10 cellular contexts compared by ENCODE assay signal in the genomic region with DNA sequence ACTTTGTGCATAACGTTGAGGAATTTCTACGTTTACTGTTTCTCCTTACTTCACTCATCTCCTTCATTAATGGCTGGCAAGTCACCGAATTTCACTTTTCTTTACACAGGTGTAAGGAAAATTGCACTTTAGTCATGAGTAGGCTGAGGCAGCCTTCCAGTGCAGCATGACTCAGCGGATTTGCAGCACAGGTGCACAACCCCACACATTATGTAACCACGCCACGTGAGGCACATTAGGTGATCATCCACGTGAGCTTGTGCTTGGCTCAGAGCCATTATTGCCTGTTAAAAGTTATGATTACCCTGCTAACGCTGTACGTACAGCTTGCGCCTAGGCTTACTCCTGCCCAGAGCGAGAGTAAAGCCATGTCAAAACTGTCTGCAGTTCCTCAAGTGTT.
DNase-seq lines count a peak whose midpoint lies in the region; ATAC-seq and TF ChIP-seq lines count a peak whose summit lies in the region.
"Had no signal": no experiment of that assay in that cellular context is flagged by ENCODE, and none has a peak within 500 bp of the region (broad histone marks: within the 10 kb centered on the region; RNA-seq: fewer than 3 reads in every experiment).

No MANE protein-coding gene starts in this region.

- H3K36me3 ChIP-seq in breast epithelium (no peaks in the 10 kb centered on the region), hepatocyte (replicated peaks; ENCODE audit: insufficient read depth, low read depth) (no peaks in the 10 kb centered on the region), smooth muscle cell (ENCODE audit: low read depth) (no peaks in the 10 kb centered on the region)

- H2AFZ ChIP-seq in hepatocyte (no peak overlapping the region), smooth muscle cell (ENCODE audit: low read depth) (no peak overlapping the region)

- H3K4me1 ChIP-seq in breast epithelium, result no peaks in the 10 kb centered on the region
- peaks cover 3% of the 10 kb centered on the region for H3K4me1 ChIP-seq in hepatocyte (ENCODE audit: insufficient read depth)
- H3K4me1 ChIP-seq in smooth muscle cell (ENCODE audit: low read depth), result no peaks in the 10 kb centered on the region

- H3K79me2 ChIP-seq in hepatocyte (no peaks in the 10 kb centered on the region), smooth muscle cell (ENCODE audit: low read depth) (no peaks in the 10 kb centered on the region)

- H3K9me2 ChIP-seq in hepatocyte (replicated peaks; ENCODE audit: insufficient read depth), result no peaks in the 10 kb centered on the region

- CTCF ChIA-PET in MCF 10A (lab: Yijun Ruan, JAX), result interaction anchor here (1.2 kb wide), 1 partner anchor 160 kb away, joined by 4 read pairs; no protein-coding TSS in a partner anchor

- H3K9ac ChIP-seq in smooth muscle cell (ENCODE audit: low read depth), result no peak overlapping the region

- in situ Hi-C loops in GM13976 (cut with MboI; ENCODE audit: low sequenced_read_pairs, unreplicated experiment), result no loop called here

- POLR2A ChIA-PET in MCF 10A (lab: Yijun Ruan, JAX), result interaction anchor here (0.6 to 0.7 kb wide), 2 partner anchors 8 to 1005 kb away, joined by 3 read pairs; no protein-coding TSS in a partner anchor

- WGBS in hepatocyte (ENCODE audit: low lambda C conversion rate, missing lambda C conversion rate), result 83% methylated on average over 11 of the region's 11 CpGs
- WGBS in smooth muscle cell (ENCODE audit: low lambda C conversion rate), result 92% methylated on average over 11 of the region's 11 CpGs

- H3F3A ChIP-seq in smooth muscle cell (ENCODE audit: low read depth), result no peaks in the 10 kb centered on the region

- no peaks in the 10 kb centered on the region for H3K27me3 Mint-ChIP-seq in MCF 10A (ENCODE audit: insufficient read depth, unreplicated experiment)

- H3K9me3 ChIP-seq in breast epithelium (no peaks in the 10 kb centered on the region), hepatocyte (ENCODE audit: low read depth) (no peaks in the 10 kb centered on the region), smooth muscle cell (replicated peaks; ENCODE audit: low read depth) (no peaks in the 10 kb centered on the region)

- DNase-seq in MCF 10A (ENCODE audit: unreplicated experiment) (peak; percentile 74), breast epithelium (ENCODE audit: low spot score in 2 of 2) (no peak), NCI-H748 (lab: John Stamatoyannopoulos, UW; ENCODE audit: unreplicated experiment) (peak; percentile 99), hepatocyte (ENCODE audit: low spot score) (peak; percentile 69), GM13976 (ENCODE audit: low spot score) (no peak), smooth muscle cell (lab: John Stamatoyannopoulos, UW; ENCODE audit: unreplicated experiment) (no peak)
- no peak for DNase-seq in activated CD8-positive, alpha-beta memory T cell treated with anti-CD3 and anti-CD28 coated beads, Interleukin-2, amount 50 U/mL, for 48 hours
- DNase-seq: EL had no signal

- H3K4me3 Mint-ChIP-seq in MCF 10A (ENCODE audit: unreplicated experiment), result no peak overlapping the region
- H3K4me3 Mint-ChIP-seq: mesothelial cell of epicardium had no signal

- TF ChIP-seq CTCF in MCF 10A (IDR thresholded peaks at IDR 0.05; ENCODE audit: unreplicated experiment) (no peak), breast epithelium (IDR thresholded peaks at IDR 0.05) (no peak), hepatocyte (IDR thresholded peaks at IDR 0.05; ENCODE audit: poor library complexity) (no peak), GM13976 (IDR thresholded peaks at IDR 0.05; ENCODE audit: borderline replicate concordance, control extremely low read depth, extremely low read depth, insufficient read depth, missing control alignments) (no peak), smooth muscle cell (IDR thresholded peaks at IDR 0.05; ENCODE audit: borderline replicate concordance, insufficient read depth, poor library complexity, severe bottlenecking) (no peak)

- H3K36me3 Mint-ChIP-seq in MCF 10A (ENCODE audit: insufficient read depth, unreplicated experiment), result no peaks in the 10 kb centered on the region
- H3K36me3 Mint-ChIP-seq: mesothelial cell of epicardium had no signal

- peaks cover 11% of the 10 kb centered on the region for H3K4me1 Mint-ChIP-seq in MCF 10A (ENCODE audit: insufficient read depth, unreplicated experiment)

- H4K20me1 ChIP-seq in hepatocyte (ENCODE audit: insufficient read depth, poor library complexity, severe bottlenecking), result no peaks in the 10 kb centered on the region
- no peaks in the 10 kb centered on the region for H4K20me1 ChIP-seq in smooth muscle cell (ENCODE audit: low read depth)

- intact Hi-C loops in MCF 10A (cut with micrococcal nuclease) (no loop called here), breast epithelium (cut with DNase I; ENCODE audit: low total_unique reads) (no loop called here)

- H3K9me3 Mint-ChIP-seq in MCF 10A (ENCODE audit: unreplicated experiment), result no peaks in the 10 kb centered on the region
- H3K9me3 Mint-ChIP-seq: mesothelial cell of epicardium had no signal

- H3K4me2 ChIP-seq in hepatocyte (no peak overlapping the region), smooth muscle cell (no peak overlapping the region)

- no peak overlapping the region for H3K27ac ChIP-seq in breast epithelium
- H3K27ac ChIP-seq in hepatocyte, result no peak overlapping the region
- no peak overlapping the region for H3K27ac ChIP-seq in smooth muscle cell (ENCODE audit: low read depth)

- BruUV-seq in MCF 10A (replicated peaks; lab: Mats Ljungman, UMichigan), result no TSS peak

- ATAC-seq in GM21825 (IDR thresholded peaks at IDR 0.05; ENCODE audit: unreplicated experiment), result no peak

- no peaks in the 10 kb centered on the region for H3K27me3 ChIP-seq in breast epithelium
- no peaks in the 10 kb centered on the region for H3K27me3 ChIP-seq in hepatocyte
- peaks cover 1% of the 10 kb centered on the region for H3K27me3 ChIP-seq in smooth muscle cell (ENCODE audit: low read depth)

- H3K4me3 ChIP-seq in breast epithelium, result no peak overlapping the region
- H3K4me3 ChIP-seq in hepatocyte, result no peak overlapping the region
- H3K4me3 ChIP-seq in smooth muscle cell, result no peak overlapping the region

- TF ChIP-seq POLR2A in breast epithelium (IDR thresholded peaks at IDR 0.05), result no peak

- no peak overlapping the region for H3K27ac Mint-ChIP-seq in MCF 10A (ENCODE audit: low read depth, unreplicated experiment)
- H3K27ac Mint-ChIP-seq: mesothelial cell of epicardium had no signal

Comparison
In these comparisons a context has a peak if more than half of its experiments do, and no peak if none do; other contexts are left out.
1. DNase-seq: peak in MCF 10A (single experiment), NCI-H748 (single experiment) and hepatocyte (single experiment); none in breast epithelium (0 of 2), activated CD8-positive, alpha-beta memory T cell treated with anti-CD3 and anti-CD28 coated beads, Interleukin-2, amount 50 U/mL, for 48 hours (single experiment), GM13976 (single experiment) and smooth muscle cell (single experiment).